Comparison of ENCODE assay signal across 1 cellular context in the genomic region with DNA sequence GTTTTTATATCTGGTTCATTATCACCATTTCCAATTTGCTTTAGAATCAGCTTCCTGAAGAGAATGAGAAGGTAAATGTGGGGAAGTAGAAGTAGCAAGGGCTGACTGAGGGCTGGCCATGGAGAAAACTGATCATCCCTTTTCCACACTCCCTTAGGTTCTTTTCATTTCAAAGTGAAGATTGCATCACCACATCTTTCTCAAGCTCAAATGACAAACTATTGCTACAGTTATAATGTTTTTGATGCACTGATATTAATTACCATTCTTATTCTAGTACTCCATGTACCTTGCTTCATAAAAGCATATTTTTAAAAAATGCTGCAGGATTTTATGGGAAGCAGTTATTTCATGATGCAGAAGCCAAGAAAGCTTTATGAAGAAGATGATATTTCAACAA.
TF ChIP-seq lines count a peak whose summit lies in the region.

No MANE protein-coding gene starts in this region.

TF ChIP-seq in K562, 482 proteins besides CTCF, POLR2A, EP300 and RAD21 (continued from another document):
- TF ChIP-seq, protein P1, sequence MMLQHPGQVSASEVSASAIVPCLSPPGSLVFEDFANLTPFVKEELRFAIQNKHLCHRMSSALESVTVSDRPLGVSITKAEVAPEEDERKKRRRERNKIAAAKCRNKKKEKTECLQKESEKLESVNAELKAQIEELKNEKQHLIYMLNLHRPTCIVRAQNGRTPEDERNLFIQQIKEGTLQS (IDR thresholded peaks at IDR 0.05): peak; percentile 68
- TF ChIP-seq, protein P1 (CRISPR knock-in tag; conservative IDR thresholded peaks at IDR 0.05): no peak
- TF ChIP-seq ELF4 (CRISPR knock-in tag; IDR thresholded peaks at IDR 0.05) (no peak), FOSL1 (tag; conservative IDR thresholded peaks at IDR 0.05) (no peak), MLLT1 (IDR thresholded peaks at IDR 0.05) (no peak), CHD1 (IDR thresholded peaks at IDR 0.05; ENCODE audit: low read length) (no peak), CEBPG (CRISPR knock-in tag; IDR thresholded peaks at IDR 0.05) (no peak), CEBPG (tag; conservative IDR thresholded peaks at IDR 0.05 in 1 of 2, IDR thresholded peaks at IDR 0.05 in 1 of 2) (peak; percentile 59 to 76), ZNF354B (CRISPR knock-in tag; IDR thresholded peaks at IDR 0.05) (no peak), SMAD4 (CRISPR knock-in tag; conservative IDR thresholded peaks at IDR 0.05) (no peak), BDP1 (IDR thresholded peaks at IDR 0.05; ENCODE audit: insufficient read depth, insufficient read length) (no peak), ZKSCAN3 (CRISPR knock-in tag; IDR thresholded peaks at IDR 0.05) (no peak), ZKSCAN1 (IDR thresholded peaks at IDR 0.05; ENCODE audit: low read depth, low read length) (no peak), IRF2 (CRISPR knock-in tag; IDR thresholded peaks at IDR 0.05) (no peak), CCAR2 (IDR thresholded peaks at IDR 0.05; ENCODE audit: low read depth, low read length) (no peak)
- TF ChIP-seq, protein P2, sequence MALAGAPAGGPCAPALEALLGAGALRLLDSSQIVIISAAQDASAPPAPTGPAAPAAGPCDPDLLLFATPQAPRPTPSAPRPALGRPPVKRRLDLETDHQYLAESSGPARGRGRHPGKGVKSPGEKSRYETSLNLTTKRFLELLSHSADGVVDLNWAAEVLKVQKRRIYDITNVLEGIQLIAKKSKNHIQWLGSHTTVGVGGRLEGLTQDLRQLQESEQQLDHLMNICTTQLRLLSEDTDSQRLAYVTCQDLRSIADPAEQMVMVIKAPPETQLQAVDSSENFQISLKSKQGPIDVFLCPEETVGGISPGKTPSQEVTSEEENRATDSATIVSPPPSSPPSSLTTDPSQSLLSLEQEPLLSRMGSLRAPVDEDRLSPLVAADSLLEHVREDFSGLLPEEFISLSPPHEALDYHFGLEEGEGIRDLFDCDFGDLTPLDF (CRISPR knock-in tag; IDR thresholded peaks at IDR 0.05): no peak
